In the genomic region with DNA sequence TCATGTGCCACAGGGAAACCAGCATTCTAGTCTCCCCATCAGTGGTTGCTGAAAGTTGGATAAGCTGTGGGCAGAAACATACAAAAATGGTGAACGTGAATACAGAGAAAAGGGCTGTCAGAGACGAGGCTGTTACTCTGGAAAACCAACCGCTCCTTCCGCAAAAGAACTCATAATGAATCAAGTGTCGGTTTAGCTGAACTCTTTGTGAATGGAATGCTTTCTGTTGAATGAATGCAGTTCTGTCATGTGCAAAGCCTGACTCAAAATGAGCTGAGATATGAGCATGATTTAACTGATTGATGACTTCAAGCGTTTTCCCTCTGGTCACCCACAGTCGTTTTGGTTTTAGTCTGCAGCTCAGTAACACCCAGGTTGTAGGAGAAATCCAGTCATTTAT, we compare ENCODE assay signal across 10 cellular contexts.
A peak's percentile ranks its signal among the peaks of the same experiment; 100 is the strongest.
DNase-seq lines count a peak whose midpoint lies in the region; ATAC-seq and TF ChIP-seq lines count a peak whose summit lies in the region.
"Had no signal": no experiment of that assay in that cellular context is flagged by ENCODE, and none has a peak within 500 bp of the region (broad histone marks: within the 10 kb centered on the region; RNA-seq: fewer than 3 reads in every experiment).

No MANE protein-coding gene starts in this region.

- H3K4me3 ChIP-seq in mesenchymal stem cell (ENCODE audit: insufficient read depth in 1 of 2, low read depth in 1 of 2, low read length in 2 of 2) = no peak overlapping the region
- no peak overlapping the region for H3K4me3 ChIP-seq in right lobe of liver
- H3K4me3 ChIP-seq: skin epidermis had no signal

- no peak overlapping the region for H2BK15ac ChIP-seq in mesenchymal stem cell (ENCODE audit: low read depth, poor library complexity, severe bottlenecking)

- H2AFZ ChIP-seq in mesenchymal stem cell (ENCODE audit: low read depth, low read length) = no peak overlapping the region

- no peak overlapping the region for H3K18ac ChIP-seq in mesenchymal stem cell (ENCODE audit: low read depth in 1 of 2, low read length in 2 of 2)

- H2AK5ac ChIP-seq in mesenchymal stem cell (ENCODE audit: low read length, severe bottlenecking) = no peak overlapping the region

- no peaks in the 10 kb centered on the region for H3K9me3 ChIP-seq in T-helper 17 cell (ENCODE audit: control insufficient read depth, low read length, poor library complexity, severe bottlenecking)
- H3K9me3 ChIP-seq in mesenchymal stem cell (ENCODE audit: control insufficient read depth, low read length) = no peaks in the 10 kb centered on the region
- H3K9me3 ChIP-seq in right lobe of liver = no peaks in the 10 kb centered on the region

- peaks cover 8% of the 10 kb centered on the region for H3K4me1 ChIP-seq in mesenchymal stem cell (ENCODE audit: control insufficient read depth, insufficient read depth, low read depth, low read length)
- H3K4me1 ChIP-seq in right lobe of liver = peaks cover 0 to 5% (median 0%) of the 10 kb centered on the region in 4 donors

- H3K27me3 ChIP-seq in mesenchymal stem cell (ENCODE audit: control insufficient read depth in 1 of 2, insufficient read depth in 1 of 2, low read length in 2 of 2) (no peaks in the 10 kb centered on the region), right lobe of liver (no peaks in the 10 kb centered on the region)

- H3K27me3 Mint-ChIP-seq in T-helper 17 cell = no peaks in the 10 kb centered on the region

- no peak overlapping the region for H4K91ac ChIP-seq in mesenchymal stem cell (ENCODE audit: low read length)

- no peak for TF ChIP-seq CTCF in right lobe of liver (IDR thresholded peaks at IDR 0.05)

- H3K4ac ChIP-seq in mesenchymal stem cell (ENCODE audit: low read depth in 1 of 2, low read length in 2 of 2) = no peak overlapping the region

- H3K4me2 ChIP-seq in mesenchymal stem cell (ENCODE audit: low read length, poor library complexity, severe bottlenecking) = no peak overlapping the region

- no peak for TF ChIP-seq POLR2A in right lobe of liver (IDR thresholded peaks at IDR 0.05)

- H3K36me3 ChIP-seq in mesenchymal stem cell (ENCODE audit: control insufficient read depth in 1 of 2, insufficient read depth in 2 of 2, low read depth in 1 of 2, low read length in 2 of 2) = no peaks in the 10 kb centered on the region
- no peaks in the 10 kb centered on the region for H3K36me3 ChIP-seq in right lobe of liver

- H3K27ac ChIP-seq in mesenchymal stem cell (ENCODE audit: low read length, poor library complexity, severe bottlenecking) = no peak overlapping the region
- H3K27ac ChIP-seq in right lobe of liver = no peak overlapping the region

- intact Hi-C loops in right lobe of liver (cut with DNase I) = loop anchor here (10.0 kb wide), 2 partner anchors 104 to 346 kb away; no protein-coding TSS in a partner anchor

- H2BK5ac ChIP-seq in mesenchymal stem cell (ENCODE audit: low read depth, low read length, poor library complexity, severe bottlenecking) = no peak overlapping the region

- peak; percentile 34 for ATAC-seq in GM18499 (IDR thresholded peaks at IDR 0.05; ENCODE audit: insufficient read depth, unreplicated experiment)
- peak; percentile 42 for ATAC-seq in GM21529 (IDR thresholded peaks at IDR 0.05; ENCODE audit: unreplicated experiment)
- ATAC-seq in T-helper 17 cell = no peak
- no peak for ATAC-seq in right lobe of liver

- H3K27ac Mint-ChIP-seq in T-helper 17 cell = peak overlapping the region; percentile 100

- no peak overlapping the region for H3K23ac ChIP-seq in mesenchymal stem cell (ENCODE audit: low read length in 2 of 2)

- H3K36me3 Mint-ChIP-seq in T-helper 17 cell (ENCODE audit: low read depth) = peaks cover 5% of the 10 kb centered on the region

- DNase-seq in T-helper 17 cell = no peak
- DNase-seq in mesenchymal stem cell = no peak
- no peak for DNase-seq in SHP77 (lab: John Stamatoyannopoulos, UW)
- no peak for DNase-seq in right lobe of liver
- no peak for DNase-seq in NCI-H2029 treated with DMSO at 0.1 percent for 48 hours (lab: John Stamatoyannopoulos, UW)
- DNase-seq: amniotic stem cell, NCI-H187 treated with DMSO at 0.1 percent for 48 hours had no signal

- H2BK120ac ChIP-seq in mesenchymal stem cell (ENCODE audit: low read depth, low read length) = no peak overlapping the region

- peak overlapping the region; percentile 13 for H3K9ac ChIP-seq in mesenchymal stem cell (ENCODE audit: low read length)

- peak overlapping the region; percentile 57 for H3K4me3 Mint-ChIP-seq in T-helper 17 cell

- H3K14ac ChIP-seq in mesenchymal stem cell (ENCODE audit: low read length in 2 of 2) = no peak overlapping the region

- 77% methylated on average over 7 of the region's 7 CpGs for WGBS in mesenchymal stem cell
- 58% methylated on average over 7 of the region's 7 CpGs for WGBS in right lobe of liver (ENCODE audit: insufficient coverage, low coverage, low lambda C conversion rate, missing lambda C conversion rate)

- peaks cover 81% of the 10 kb centered on the region for H3K4me1 Mint-ChIP-seq in T-helper 17 cell

- H4K8ac ChIP-seq in mesenchymal stem cell (ENCODE audit: low read length) = no peak overlapping the region

- H3K79me1 ChIP-seq in mesenchymal stem cell (replicated peaks; ENCODE audit: low read length, poor library complexity, severe bottlenecking) = no peaks in the 10 kb centered on the region

- H2BK12ac ChIP-seq in mesenchymal stem cell (ENCODE audit: low read length in 2 of 2) = no peak overlapping the region

Comparison
In these comparisons a context has a peak if more than half of its experiments do, and no peak if none do; other contexts are left out.
1. ATAC-seq: peak in GM18499 (single experiment) and GM21529 (single experiment); none in T-helper 17 cell (single experiment) and right lobe of liver (0 of 4).